ENCODE assay signal across 21 cellular contexts in genomic region chr1:202580604-202581003, GRCh38.
DNase-seq lines count a peak whose midpoint lies in the region; TF ChIP-seq lines count a peak whose summit lies in the region.
"Had no signal": no experiment of that assay in that cellular context is flagged by ENCODE, and none has a peak within 500 bp of the region (broad histone marks: within the 10 kb centered on the region; RNA-seq: fewer than 3 reads in every experiment).

No MANE protein-coding gene starts in this region.

- H3K4me1 ChIP-seq in stomach smooth muscle (ENCODE audit: control insufficient read depth, insufficient read depth, low read length): peaks cover 61% of the 10 kb centered on the region

- no peaks in the 10 kb centered on the region for H3K9me3 ChIP-seq in stomach smooth muscle (ENCODE audit: control insufficient read depth in 2 of 2, low read length in 2 of 2)
- H3K9me3 ChIP-seq: tibial nerve had no signal

- no peak for TF ChIP-seq CTCF in fibroblast of mammary gland (conservative IDR thresholded peaks at IDR 0.05; ENCODE audit: control insufficient read depth, insufficient read depth, low read depth, low read length)

- H3K4me3 ChIP-seq in fibroblast of mammary gland (ENCODE audit: control insufficient read depth, low read depth, low read length) (no peak overlapping the region), stomach smooth muscle (ENCODE audit: low read length in 2 of 2) (no peak overlapping the region)
- H3K4me3 ChIP-seq: tibial nerve had no signal

- DNase-seq in DMS 273 (lab: John Stamatoyannopoulos, UW; ENCODE audit: unreplicated experiment) (peak; percentile 46), DMS 273 treated with DMSO at 0.1 percent for 48 hours (lab: John Stamatoyannopoulos, UW) (no peak), NCI-H2171 treated with DMSO at 0.1 percent for 48 hours (lab: John Stamatoyannopoulos, UW) (peak; percentile 57), fibroblast of mammary gland (ENCODE audit: low read depth) (peak; percentile 38), activated gamma-delta T cell treated with Interleukin-2 at 50 U/mL for 16 hours (no peak), G401 (ENCODE audit: low spot score) (no peak), activated gamma-delta T cell (lab: John Stamatoyannopoulos, UW) (no peak)
- DNase-seq: activated CD4-positive, alpha-beta T cell treated with anti-CD3 and anti-CD28 coated beads for 48 hours; activated T-cell treated with anti-CD3 and anti-CD28 coated beads for 4 hours; CD8-positive, alpha-beta memory T cell; central memory CD4-positive, alpha-beta T cell; effector CD4-positive, alpha-beta T cell; GDM1; NCI-H2107; retina; stimulated activated CD4-positive, alpha-beta T cell treated with anti-CD3 and anti-CD28 coated beads, Interleukin-4, amount 100 ng/mL, for 1 hour; stimulated activated CD8-positive, alpha-beta memory T cell treated with anti-CD3 and anti-CD28 coated beads, Interleukin-4, amount 100 ng/mL, for 48 hours; T-helper 9 cell had no signal

- no peaks in the 10 kb centered on the region for H3K27me3 ChIP-seq in stomach smooth muscle (ENCODE audit: control insufficient read depth in 1 of 2, insufficient read depth in 2 of 2, low read length in 2 of 2)
- H3K27me3 ChIP-seq: tibial nerve had no signal

- peak overlapping the region; percentile 85 for H3K27ac ChIP-seq in stomach smooth muscle (ENCODE audit: low read length)
- H3K27ac ChIP-seq: 22Rv1 had no signal

- in situ Hi-C loops in G401 (cut with HindIII; ENCODE audit: low sequenced_read_pairs): no loop called here

- H3K36me3 ChIP-seq in stomach smooth muscle (ENCODE audit: control insufficient read depth in 2 of 2, insufficient read depth in 2 of 2, low read length in 2 of 2): peaks cover 38 to 44% of the 10 kb centered on the region in 2 donors

- H3K9ac ChIP-seq in stomach smooth muscle (ENCODE audit: low read length in 2 of 2): peak overlapping the region in 1 of 2 donors; percentile 17

Comparison
In these comparisons a context has a peak if more than half of its experiments do, and no peak if none do; other contexts are left out.
1. DNase-seq: peak in DMS 273 (single experiment), NCI-H2171 treated with DMSO at 0.1 percent for 48 hours (single experiment) and fibroblast of mammary gland (single experiment); none in DMS 273 treated with DMSO at 0.1 percent for 48 hours (single experiment), activated gamma-delta T cell treated with Interleukin-2 at 50 U/mL for 16 hours (single experiment), G401 (single experiment) and activated gamma-delta T cell (single experiment).